1 cellular context compared by ENCODE assay signal in the genomic region with DNA sequence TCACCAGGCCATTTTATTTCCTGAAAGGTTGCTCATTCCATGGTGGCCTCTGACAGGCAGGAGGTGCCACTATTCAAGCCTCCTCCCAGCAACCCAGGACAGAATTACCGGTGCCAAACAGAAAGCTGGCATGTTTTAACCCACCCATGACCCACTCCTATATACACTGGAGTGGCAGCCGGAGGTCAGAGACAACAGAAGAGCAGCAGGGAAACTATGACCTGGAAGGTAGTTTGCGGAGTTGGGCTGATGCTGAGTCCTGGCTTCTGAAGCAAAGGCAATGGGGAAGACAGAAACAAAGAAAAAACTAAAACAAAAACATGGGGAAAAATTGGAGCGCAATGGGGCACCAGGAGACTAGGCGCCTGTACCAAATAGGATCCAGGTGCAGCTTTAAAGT.
TF ChIP-seq lines count a peak whose summit lies in the region.

No MANE protein-coding gene starts in this region.

TF ChIP-seq in IMR-90, 13 proteins besides CTCF, POLR2A, EP300 and RAD21:
- TF ChIP-seq SMC3 (IDR thresholded peaks at IDR 0.05; ENCODE audit: low read depth, low read length) (no peak), MXI1 (IDR thresholded peaks at IDR 0.05; ENCODE audit: borderline replicate concordance, low read depth, low read length) (no peak), RFX5 (IDR thresholded peaks at IDR 0.05; ENCODE audit: low read depth, low read length) (no peak), BHLHE40 (IDR thresholded peaks at IDR 0.05; ENCODE audit: low read depth, low read length) (no peak)
